Comparison of ENCODE assay signal across 23 cellular contexts in genomic region chrX:78659955-78660354, GRCh38. TPM values are rescaled to one million over a fixed set of nuclear protein-coding genes. Genes with fewer than 3 reads are reported as not detected.
A peak's percentile ranks its signal among the peaks of the same experiment; 100 is the strongest.
DNase-seq lines count a peak whose midpoint lies in the region; ATAC-seq, FAIRE-seq and TF ChIP-seq lines count a peak whose summit lies in the region.
"Had no signal": no experiment of that assay in that cellular context is flagged by ENCODE, and none has a peak within 500 bp of the region (broad histone marks: within the 10 kb centered on the region; RNA-seq: fewer than 3 reads in every experiment).

No MANE protein-coding gene starts in this region.

- TF ChIP-seq CTCF in esophagus muscularis mucosa (IDR thresholded peaks at IDR 0.05) (no peak), D721Med (IDR thresholded peaks at IDR 0.05; ENCODE audit: insufficient read depth, missing control alignments) (no peak)

- H3K27me3 ChIP-seq in esophagus muscularis mucosa (peaks cover 0 to 5% (median 0%) of the 10 kb centered on the region in 4 donors), stomach smooth muscle (ENCODE audit: control insufficient read depth in 1 of 2, insufficient read depth in 2 of 2, low read length in 2 of 2) (peaks cover 0 to 7% of the 10 kb centered on the region in 2 donors)
- H3K27me3 ChIP-seq: MG63, testis had no signal

- H3K27ac ChIP-seq in esophagus muscularis mucosa (replicated peaks in 1 of 4), result peak overlapping the region in 3 of 4 donors; percentile 43 to 51 (median 46)
- H3K27ac ChIP-seq in stomach smooth muscle (ENCODE audit: low read length), result peak overlapping the region; percentile 18
- H3K27ac ChIP-seq: HL-60, RWPE1, testis had no signal

- no peak for TF ChIP-seq POLR2A in esophagus muscularis mucosa (IDR thresholded peaks at IDR 0.05; ENCODE audit: low read depth)

- H3K4me3 ChIP-seq in esophagus muscularis mucosa (no peak overlapping the region), stomach smooth muscle (ENCODE audit: low read length in 2 of 2) (no peak overlapping the region)
- H3K4me3 ChIP-seq: GM23338, MG63, testis had no signal

- intact Hi-C loops in esophagus muscularis mucosa (cut with DNase I), result no loop called here

- H3K36me3 ChIP-seq in esophagus muscularis mucosa (no peaks in the 10 kb centered on the region), stomach smooth muscle (ENCODE audit: control insufficient read depth in 2 of 2, insufficient read depth in 2 of 2, low read length in 2 of 2) (no peaks in the 10 kb centered on the region)
- H3K36me3 ChIP-seq: MG63 had no signal

- H3K9me3 ChIP-seq in esophagus muscularis mucosa, result no peaks in the 10 kb centered on the region
- H3K9me3 ChIP-seq in stomach smooth muscle (ENCODE audit: control insufficient read depth in 2 of 2, low read length in 2 of 2), result no peaks in the 10 kb centered on the region
- H3K9me3 ChIP-seq: MG63, testis had no signal

- DNase-seq in M059J (ENCODE audit: low read depth) (peak; percentile 67), esophagus muscularis mucosa (ENCODE audit: extremely low spot score) (no peak), D721Med (ENCODE audit: insufficient read length, low spot score) (no peak), epidermal melanocyte (ENCODE audit: insufficient read length, low spot score) (no peak)
- DNase-seq: activated CD4-positive, CD25-positive, alpha-beta regulatory T cell; activated naive CD4-positive, alpha-beta T cell treated with anti-CD3 and anti-CD28 coated beads for 36 hours; activated T-cell treated with anti-CD3 and anti-CD28 coated beads, Interleukin-2, amount 50 U/mL, for 4 hours; DMS79; left colon; NCI-H1436 treated with DMSO at 0.1 percent for 48 hours; NCI-H510A treated with DMSO at 0.1 percent for 48 hours; stimulated activated CD4-positive, alpha-beta T cell treated with anti-CD3 and anti-CD28 coated beads, Interleukin-1b, Interleukin-23, amount 100 ng/mL, for 48 hours; T1000; testis had no signal

- peaks cover 0 to 13% (median 5%) of the 10 kb centered on the region in 4 donors for H3K4me1 ChIP-seq in esophagus muscularis mucosa
- peaks cover 5% of the 10 kb centered on the region for H3K4me1 ChIP-seq in stomach smooth muscle (ENCODE audit: control insufficient read depth, insufficient read depth, low read length)
- H3K4me1 ChIP-seq: testis had no signal

- 29% methylated on average over 2 of the region's 2 CpGs for WGBS in esophagus muscularis mucosa

- ATAC-seq in GM18511 (IDR thresholded peaks at IDR 0.05; ENCODE audit: unreplicated experiment) (peak; percentile 25), GM21526 (IDR thresholded peaks at IDR 0.05; ENCODE audit: low FRiP score, unreplicated experiment) (no peak)
- ATAC-seq: activated T-cell treated with anti-CD3 and anti-CD28 coated beads, Interleukin-2, amount 50 U/mL, for 4 hours; GM23338; left colon had no signal

- FAIRE-seq in D721Med (lab: Jason Lieb, UNC), result no peak

- no peak overlapping the region for H3K9ac ChIP-seq in stomach smooth muscle (ENCODE audit: low read length in 2 of 2)

- no peak for TF ChIP-seq EP300 in esophagus muscularis mucosa (IDR thresholded peaks at IDR 0.05)

RNA-seq across cellular contexts. Expression of gene RTL3, which starts 0.8 kb away (rescaled TPM):
- total RNA-seq in M059J (2014; rRNA removed; shearing (Covaris generic)), result 2.1 and 3.0 TPM in 2 replicates
- 1 to 10 TPM; 1.7 to 5.7 (median 3.3) TPM for total RNA-seq in esophagus muscularis mucosa
- total RNA-seq: activated naive CD4-positive, alpha-beta T cell treated with anti-CD3 and anti-CD28 coated beads for 36 hours; activated T-cell treated with anti-CD3 and anti-CD28 coated beads, Interleukin-2, amount 50 U/mL, for 4 hours; dermis blood vessel endothelial cell; GM23338; mesothelial cell of epicardium; testis had no signal
